Comparison of ENCODE assay signal across 1 cellular context in the genomic region with DNA sequence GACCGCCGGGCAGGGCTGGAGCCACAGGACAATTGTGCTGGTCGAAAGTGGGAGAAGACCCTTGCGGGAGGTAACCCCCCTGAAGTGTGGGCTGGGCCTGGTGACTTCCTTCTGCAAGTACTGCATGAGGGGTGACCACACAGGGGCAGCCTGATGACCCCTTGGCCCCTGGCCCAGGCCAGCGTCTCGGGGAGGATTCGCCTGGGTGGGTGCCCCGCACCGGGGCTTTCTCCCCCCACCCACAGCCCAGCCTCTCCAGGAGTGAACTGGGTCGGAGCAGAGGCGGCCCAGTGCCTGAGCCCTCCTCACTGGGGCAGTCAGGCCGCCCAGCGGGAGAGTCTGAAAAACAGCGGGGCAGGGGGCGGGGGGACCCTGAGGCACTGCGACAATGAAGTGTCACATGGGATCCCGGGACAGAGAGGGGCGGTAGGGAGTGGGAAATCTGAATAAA.
TF ChIP-seq lines count a peak whose summit lies in the region.

No MANE protein-coding gene starts in this region.

TF ChIP-seq in HEK293, 187 proteins besides CTCF, POLR2A, EP300 and RAD21:
- peak; percentile 44 for TF ChIP-seq ZFHX2 (tag by site-specific recombination; conservative IDR thresholded peaks at IDR 0.05)
- peak; percentile 40; the same call in 1 of the 2 replicates for TF ChIP-seq GLIS2 (tag by site-specific recombination; IDR thresholded peaks at IDR 0.05)
- TF ChIP-seq ZIC2 (tag by site-specific recombination; IDR thresholded peaks at IDR 0.05) = peak; percentile 52
- no peak for TF ChIP-seq ZBTB48 (tag by site-specific recombination; IDR thresholded peaks at IDR 0.05)
- TF ChIP-seq KLF1 (tag by site-specific recombination; IDR thresholded peaks at IDR 0.05) = 0 out of 2 replicates have a peak, but pooled peaks have one; percentile 20
- TF ChIP-seq, protein P1, sequence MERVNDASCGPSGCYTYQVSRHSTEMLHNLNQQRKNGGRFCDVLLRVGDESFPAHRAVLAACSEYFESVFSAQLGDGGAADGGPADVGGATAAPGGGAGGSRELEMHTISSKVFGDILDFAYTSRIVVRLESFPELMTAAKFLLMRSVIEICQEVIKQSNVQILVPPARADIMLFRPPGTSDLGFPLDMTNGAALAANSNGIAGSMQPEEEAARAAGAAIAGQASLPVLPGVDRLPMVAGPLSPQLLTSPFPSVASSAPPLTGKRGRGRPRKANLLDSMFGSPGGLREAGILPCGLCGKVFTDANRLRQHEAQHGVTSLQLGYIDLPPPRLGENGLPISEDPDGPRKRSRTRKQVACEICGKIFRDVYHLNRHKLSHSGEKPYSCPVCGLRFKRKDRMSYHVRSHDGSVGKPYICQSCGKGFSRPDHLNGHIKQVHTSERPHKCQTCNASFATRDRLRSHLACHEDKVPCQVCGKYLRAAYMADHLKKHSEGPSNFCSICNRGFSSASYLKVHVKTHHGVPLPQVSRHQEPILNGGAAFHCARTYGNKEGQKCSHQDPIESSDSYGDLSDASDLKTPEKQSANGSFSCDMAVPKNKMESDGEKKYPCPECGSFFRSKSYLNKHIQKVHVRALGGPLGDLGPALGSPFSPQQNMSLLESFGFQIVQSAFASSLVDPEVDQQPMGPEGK (tag by site-specific recombination; IDR thresholded peaks at IDR 0.05) = 0 out of 2 replicates have a peak, but pooled peaks have one; percentile 40
- TF ChIP-seq, protein P2, sequence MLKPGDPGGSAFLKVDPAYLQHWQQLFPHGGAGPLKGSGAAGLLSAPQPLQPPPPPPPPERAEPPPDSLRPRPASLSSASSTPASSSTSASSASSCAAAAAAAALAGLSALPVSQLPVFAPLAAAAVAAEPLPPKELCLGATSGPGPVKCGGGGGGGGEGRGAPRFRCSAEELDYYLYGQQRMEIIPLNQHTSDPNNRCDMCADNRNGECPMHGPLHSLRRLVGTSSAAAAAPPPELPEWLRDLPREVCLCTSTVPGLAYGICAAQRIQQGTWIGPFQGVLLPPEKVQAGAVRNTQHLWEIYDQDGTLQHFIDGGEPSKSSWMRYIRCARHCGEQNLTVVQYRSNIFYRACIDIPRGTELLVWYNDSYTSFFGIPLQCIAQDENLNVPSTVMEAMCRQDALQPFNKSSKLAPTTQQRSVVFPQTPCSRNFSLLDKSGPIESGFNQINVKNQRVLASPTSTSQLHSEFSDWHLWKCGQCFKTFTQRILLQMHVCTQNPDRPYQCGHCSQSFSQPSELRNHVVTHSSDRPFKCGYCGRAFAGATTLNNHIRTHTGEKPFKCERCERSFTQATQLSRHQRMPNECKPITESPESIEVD (tag by site-specific recombination; IDR thresholded peaks at IDR 0.05) = no peak
- 0 out of 2 replicates have a peak, but pooled peaks have one; percentile 25 for TF ChIP-seq ZBTB20 (tag by site-specific recombination; IDR thresholded peaks at IDR 0.05)
- peak; percentile 68 for TF ChIP-seq GLIS1 (tag by site-specific recombination; IDR thresholded peaks at IDR 0.05)
- TF ChIP-seq EGR2 (tag by site-specific recombination; IDR thresholded peaks at IDR 0.05; ENCODE audit: low read depth) = peak; percentile 69
- TF ChIP-seq, protein P3, sequence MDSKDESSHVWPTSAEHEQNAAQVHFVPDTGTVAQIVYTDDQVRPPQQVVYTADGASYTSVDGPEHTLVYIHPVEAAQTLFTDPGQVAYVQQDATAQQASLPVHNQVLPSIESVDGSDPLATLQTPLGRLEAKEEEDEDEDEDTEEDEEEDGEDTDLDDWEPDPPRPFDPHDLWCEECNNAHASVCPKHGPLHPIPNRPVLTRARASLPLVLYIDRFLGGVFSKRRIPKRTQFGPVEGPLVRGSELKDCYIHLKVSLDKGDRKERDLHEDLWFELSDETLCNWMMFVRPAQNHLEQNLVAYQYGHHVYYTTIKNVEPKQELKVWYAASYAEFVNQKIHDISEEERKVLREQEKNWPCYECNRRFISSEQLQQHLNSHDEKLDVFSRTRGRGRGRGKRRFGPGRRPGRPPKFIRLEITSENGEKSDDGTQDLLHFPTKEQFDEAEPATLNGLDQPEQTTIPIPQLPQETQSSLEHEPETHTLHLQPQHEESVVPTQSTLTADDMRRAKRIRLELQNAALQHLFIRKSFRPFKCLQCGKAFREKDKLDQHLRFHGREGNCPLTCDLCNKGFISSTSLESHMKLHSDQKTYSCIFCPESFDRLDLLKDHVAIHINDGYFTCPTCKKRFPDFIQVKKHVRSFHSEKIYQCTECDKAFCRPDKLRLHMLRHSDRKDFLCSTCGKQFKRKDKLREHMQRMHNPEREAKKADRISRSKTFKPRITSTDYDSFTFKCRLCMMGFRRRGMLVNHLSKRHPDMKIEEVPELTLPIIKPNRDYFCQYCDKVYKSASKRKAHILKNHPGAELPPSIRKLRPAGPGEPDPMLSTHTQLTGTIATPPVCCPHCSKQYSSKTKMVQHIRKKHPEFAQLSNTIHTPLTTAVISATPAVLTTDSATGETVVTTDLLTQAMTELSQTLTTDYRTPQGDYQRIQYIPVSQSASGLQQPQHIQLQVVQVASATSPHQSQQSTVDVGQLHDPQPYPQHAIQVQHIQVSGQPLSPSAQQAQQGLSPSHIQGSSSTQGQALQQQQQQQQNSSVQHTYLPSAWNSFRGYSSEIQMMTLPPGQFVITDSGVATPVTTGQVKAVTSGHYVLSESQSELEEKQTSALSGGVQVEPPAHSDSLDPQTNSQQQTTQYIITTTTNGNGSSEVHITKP (tag by site-specific recombination; IDR thresholded peaks at IDR 0.05) = peak; percentile 70; the same call in 1 of the 2 replicates
- no peak for TF ChIP-seq ZNF341 (tag by site-specific recombination; IDR thresholded peaks at IDR 0.05; ENCODE audit: low read depth)
